8 cellular contexts compared by ENCODE assay signal in the genomic region with DNA sequence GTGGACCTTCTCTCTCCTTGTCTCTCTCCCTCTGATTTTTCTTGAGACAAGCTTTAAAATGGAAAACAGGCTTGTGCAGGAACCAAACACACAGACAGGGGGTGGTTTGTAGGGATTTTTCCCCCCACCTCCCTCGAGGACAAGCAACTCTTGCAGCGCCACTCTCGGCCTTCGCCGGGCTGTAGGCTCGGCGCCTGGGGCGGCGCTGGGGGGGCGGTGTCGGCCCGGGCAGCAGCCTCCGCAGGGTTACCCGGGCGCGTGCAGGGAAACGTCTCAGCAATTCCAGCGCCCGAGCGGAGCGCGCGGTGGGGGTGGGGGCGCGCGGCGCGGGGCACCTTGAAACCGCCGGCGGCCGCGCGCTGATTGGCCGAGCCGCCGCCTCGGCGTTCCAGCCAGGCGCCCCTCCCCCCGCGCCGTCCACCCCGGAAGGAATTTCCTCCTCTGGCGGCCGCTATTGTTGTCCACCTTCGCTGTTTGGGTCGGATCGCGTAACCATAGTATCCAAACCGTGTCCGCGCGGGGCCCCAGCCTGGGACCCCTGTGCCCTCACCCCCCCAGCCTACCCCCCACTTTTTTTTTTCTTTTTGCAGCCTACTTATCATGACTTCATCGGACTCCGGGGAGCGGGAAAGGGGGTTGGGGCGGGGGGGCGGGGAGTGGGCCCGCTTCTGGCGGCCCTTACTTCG. TPM values are rescaled to one million over a fixed set of nuclear protein-coding genes. Genes with fewer than 3 reads are reported as not detected.
DNase-seq lines count a peak whose midpoint lies in the region; ATAC-seq and TF ChIP-seq lines count a peak whose summit lies in the region.

No MANE protein-coding gene starts in this region.

- H3K9me3 Mint-ChIP-seq in nephron progenitor cell: no peaks in the 10 kb centered on the region

- DNase-seq in C1 segment of cervical spinal cord (lab: John Stamatoyannopoulos, UW) (peak; percentile 55 to 94 (median 86)), LHCN-M2 (ENCODE audit: low read depth) (peak; percentile 81), RPMI8226 (peak; percentile 96), fibroblast of the aortic adventitia (ENCODE audit: low read depth) (peak; percentile 85), nephron progenitor cell (peak; percentile 96)
- DNase-seq in activated effector memory CD4-positive, alpha-beta T cell treated with anti-CD3 and anti-CD28 coated beads, Interleukin-2, amount 50 U/mL, for 16 hours: peak; percentile 91
- DNase-seq in stimulated activated naive CD4-positive, alpha-beta T cell treated with Interleukin-2 at 50 U/mL for 16 hours (lab: John Stamatoyannopoulos, UW): peak; percentile 66

- TF ChIP-seq CTCF in fibroblast of the aortic adventitia (IDR thresholded peaks at IDR 0.05; ENCODE audit: insufficient read depth, low read length) (peak; percentile 35), nephron progenitor cell (IDR thresholded peaks at IDR 0.05) (no peak)

- peaks cover 26% of the 10 kb centered on the region for H3K27me3 Mint-ChIP-seq in nephron progenitor cell (ENCODE audit: low read depth, poor library complexity)

- peak overlapping the region; percentile 62 for H3K4me3 ChIP-seq in fibroblast of the aortic adventitia (ENCODE audit: low read depth, low read length)

- ATAC-seq in GM19463 (IDR thresholded peaks at IDR 0.05; ENCODE audit: unreplicated experiment): peak; percentile 55

- peak overlapping the region; percentile 99 for H3K27ac Mint-ChIP-seq in nephron progenitor cell

- H3K4me1 Mint-ChIP-seq in nephron progenitor cell: peaks cover 63% of the 10 kb centered on the region

- peak overlapping the region; percentile 90 for H3K4me3 Mint-ChIP-seq in nephron progenitor cell

- no peaks in the 10 kb centered on the region for H3K36me3 Mint-ChIP-seq in nephron progenitor cell (ENCODE audit: low read depth)

RNA-seq across cellular contexts. Expression of gene ACOT11, which starts 59.8 kb away (rescaled TPM):
- 9.9 and 11.6 TPM in 2 replicates for total RNA-seq in LHCN-M2 (2014; rRNA removed)
- polyA plus RNA-seq in LHCN-M2 (2012): 11.1 TPM
- 1.1 and 3.9 TPM in 2 replicates for total RNA-seq in fibroblast of the aortic adventitia (ENCODE audit: low replicate concordance)

Comparison
In these comparisons a context has a peak if more than half of its experiments do, and no peak if none do; other contexts are left out.
1. Peak in every context shown above with its lines: DNase-seq, ATAC-seq and H3K4me3 ChIP-seq.